In the genomic region with DNA sequence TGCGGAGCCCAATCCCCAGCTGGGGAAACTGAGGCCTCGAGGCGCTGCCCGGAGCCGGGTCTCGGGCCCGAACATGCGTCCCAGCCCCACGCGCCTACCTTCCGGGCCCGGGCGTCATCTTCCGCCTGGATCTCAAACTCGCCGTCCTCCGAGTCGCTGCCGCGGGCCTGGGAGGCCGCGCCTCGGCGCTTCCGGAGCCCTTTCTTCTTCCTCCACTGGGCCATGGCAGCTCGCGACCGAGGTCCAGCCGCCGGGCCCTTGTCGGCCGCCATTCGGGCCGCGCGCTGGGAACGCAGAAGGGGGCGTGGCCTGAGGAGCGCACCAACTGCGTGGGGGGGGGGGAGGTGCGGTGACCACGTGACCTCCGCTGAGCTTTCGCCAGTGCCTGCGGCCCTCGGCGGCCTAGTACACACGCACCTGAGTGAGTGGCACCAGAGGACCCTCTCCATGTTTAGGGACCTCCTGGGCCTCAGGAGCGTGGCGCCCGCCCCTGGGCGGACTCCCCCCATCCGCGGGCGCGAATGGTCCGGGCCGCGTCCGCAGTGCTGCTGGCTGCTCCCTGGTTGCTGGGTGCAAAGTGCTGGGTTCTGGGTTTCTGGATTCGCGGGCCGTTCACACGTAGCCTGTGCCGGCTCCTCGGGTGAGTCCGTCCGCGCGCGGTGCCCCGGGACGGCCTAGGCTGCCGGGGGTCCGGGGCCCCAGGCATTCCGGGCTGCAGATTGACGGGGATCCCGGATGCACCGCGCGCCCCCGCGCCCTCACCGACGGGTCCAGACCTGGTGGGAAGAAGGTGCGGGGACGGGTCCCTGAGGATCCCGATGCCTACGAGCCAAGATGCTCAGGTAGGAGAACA, we compare ENCODE assay signal across 8 cellular contexts. TPM values are rescaled to one million over a fixed set of nuclear protein-coding genes. Genes with fewer than 3 reads are reported as not detected.
DNase-seq lines count a peak whose midpoint lies in the region; ATAC-seq and TF ChIP-seq lines count a peak whose summit lies in the region.

A gene with protein sequence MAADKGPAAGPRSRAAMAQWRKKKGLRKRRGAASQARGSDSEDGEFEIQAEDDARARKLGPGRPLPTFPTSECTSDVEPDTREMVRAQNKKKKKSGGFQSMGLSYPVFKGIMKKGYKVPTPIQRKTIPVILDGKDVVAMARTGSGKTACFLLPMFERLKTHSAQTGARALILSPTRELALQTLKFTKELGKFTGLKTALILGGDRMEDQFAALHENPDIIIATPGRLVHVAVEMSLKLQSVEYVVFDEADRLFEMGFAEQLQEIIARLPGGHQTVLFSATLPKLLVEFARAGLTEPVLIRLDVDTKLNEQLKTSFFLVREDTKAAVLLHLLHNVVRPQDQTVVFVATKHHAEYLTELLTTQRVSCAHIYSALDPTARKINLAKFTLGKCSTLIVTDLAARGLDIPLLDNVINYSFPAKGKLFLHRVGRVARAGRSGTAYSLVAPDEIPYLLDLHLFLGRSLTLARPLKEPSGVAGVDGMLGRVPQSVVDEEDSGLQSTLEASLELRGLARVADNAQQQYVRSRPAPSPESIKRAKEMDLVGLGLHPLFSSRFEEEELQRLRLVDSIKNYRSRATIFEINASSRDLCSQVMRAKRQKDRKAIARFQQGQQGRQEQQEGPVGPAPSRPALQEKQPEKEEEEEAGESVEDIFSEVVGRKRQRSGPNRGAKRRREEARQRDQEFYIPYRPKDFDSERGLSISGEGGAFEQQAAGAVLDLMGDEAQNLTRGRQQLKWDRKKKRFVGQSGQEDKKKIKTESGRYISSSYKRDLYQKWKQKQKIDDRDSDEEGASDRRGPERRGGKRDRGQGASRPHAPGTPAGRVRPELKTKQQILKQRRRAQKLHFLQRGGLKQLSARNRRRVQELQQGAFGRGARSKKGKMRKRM (minus strand): TSS at position 299 of the 853 bp plus-strand sequence. CDS start 27 bp downstream, at position 272.
A gene with protein sequence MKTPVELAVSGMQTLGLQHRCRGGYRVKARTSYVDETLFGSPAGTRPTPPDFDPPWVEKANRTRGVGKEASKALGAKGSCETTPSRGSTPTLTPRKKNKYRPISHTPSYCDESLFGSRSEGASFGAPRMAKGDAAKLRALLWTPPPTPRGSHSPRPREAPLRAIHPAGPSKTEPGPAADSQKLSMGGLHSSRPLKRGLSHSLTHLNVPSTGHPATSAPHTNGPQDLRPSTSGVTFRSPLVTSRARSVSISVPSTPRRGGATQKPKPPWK (plus strand): TSS at position 542 of the 853 bp plus-strand sequence. CDS start 1,026 bp downstream, outside the sequence.

- peak within 1 kb of the TSS; percentile 57 to 93 for H4K8ac ChIP-seq in IMR-90 (ENCODE audit: low read depth in 2 of 2, low read length in 2 of 2)

- peak within 1 kb of the TSS; percentile 88 for H3K9ac ChIP-seq in IMR-90 (ENCODE audit: low read depth, low read length)

- dilution Hi-C loops in IMR-90 (cut with HindIII; ENCODE audit: low sequenced_read_pairs, unreplicated experiment): no loop called here

- no peak for TF ChIP-seq RAD21 in IMR-90 (IDR thresholded peaks at IDR 0.05; ENCODE audit: low read length)

- no peaks in the 10 kb centered on the region for H3K9me1 ChIP-seq in IMR-90 (ENCODE audit: insufficient read depth, low read length)

- peaks cover 7% of the 10 kb centered on the region for H3K36me3 ChIP-seq in IMR-90 (ENCODE audit: control insufficient read depth, insufficient read depth, low read length)

- TF ChIP-seq CTCF in IMR-90 (conservative IDR thresholded peaks at IDR 0.05; ENCODE audit: low read depth, low read length) (no peak), RWPE1 (conservative IDR thresholded peaks at IDR 0.05; ENCODE audit: low read depth) (no peak)

- no peaks in the 10 kb centered on the region for H3K27me3 Mint-ChIP-seq in activated T-helper 2 cell treated with anti-CD3 and anti-CD28 coated beads, Interferon-gamma antibody, Interleukin-2, Interleukin-4, amounts not matched to agents 10 μg/mL and 5 μg/mL and 100 μg/mL, durations not matched to agents 14 hours and 24 hours and 36 hours (ENCODE audit: low read depth)
- H3K27me3 Mint-ChIP-seq in natural killer cell treated with Interleukin-12 subunit alpha and Interleukin-12 subunit beta and Interleukin-15 and Interleukin-18, amount 100 ng/mL, for 72 hours: no peaks in the 10 kb centered on the region

- H2BK15ac ChIP-seq in IMR-90 (ENCODE audit: low read depth, low read length): no peak within 1 kb of the TSS; the same call in 2 of the 3 replicates

- H3K18ac ChIP-seq in IMR-90 (ENCODE audit: low read depth, low read length): peak within 1 kb of the TSS; percentile 47

- H3K27ac ChIP-seq in IMR-90 (ENCODE audit: insufficient read depth, low read length) (peak within 1 kb of the TSS; percentile 94), RWPE1 (peak within 1 kb of the TSS; percentile 91)

- H3K56ac ChIP-seq in IMR-90 (ENCODE audit: extremely low read depth, insufficient read depth, low read length): peak within 1 kb of the TSS; percentile 77

- peak within 1 kb of the TSS; percentile 90 for H3K4me3 Mint-ChIP-seq in activated T-helper 2 cell treated with anti-CD3 and anti-CD28 coated beads, Interferon-gamma antibody, Interleukin-2, Interleukin-4, amounts not matched to agents 10 μg/mL and 5 μg/mL and 100 μg/mL, durations not matched to agents 14 hours and 24 hours and 36 hours (ENCODE audit: low read depth)
- H3K4me3 Mint-ChIP-seq in natural killer cell treated with Interleukin-12 subunit alpha and Interleukin-12 subunit beta and Interleukin-15 and Interleukin-18, amount 100 ng/mL, for 72 hours: peak within 1 kb of the TSS; percentile 89

- H4K20me1 ChIP-seq in IMR-90 (ENCODE audit: insufficient read depth, low read length): no peaks in the 10 kb centered on the region; the same call in 1 of the 2 replicates

- TF ChIP-seq POLR2A in IMR-90 (IDR thresholded peaks at IDR 0.05; ENCODE audit: low read depth, low read length): peak; percentile 90

- peak within 1 kb of the TSS; percentile 87 for H2AK5ac ChIP-seq in IMR-90 (ENCODE audit: low read depth, low read length)

- peak within 1 kb of the TSS; percentile 89 for H3K14ac ChIP-seq in IMR-90 (replicated peaks; ENCODE audit: low read depth, low read length)

- intact Hi-C loops in IMR-90 (cut with micrococcal nuclease): no loop called here
- intact Hi-C loops in activated T-helper 2 cell treated with anti-CD3 and anti-CD28 coated beads, Interferon-gamma antibody, Interleukin-2, Interleukin-4, amounts not matched to agents 10 μg/mL and 5 μg/mL and 100 μg/mL, durations not matched to agents 14 hours and 24 hours and 36 hours (cut with micrococcal nuclease): loop anchor here (1.0 kb wide), 2 partner anchors 23 to 36 kb away; a partner anchor contains a TSS

- peak within 1 kb of the TSS; percentile 85 for H3K4me2 ChIP-seq in IMR-90 (ENCODE audit: low read depth, low read length)

- DNase-seq in DMS53 treated with DMSO at 0.1 percent for 48 hours (lab: John Stamatoyannopoulos, UW; ENCODE audit: unreplicated experiment) (peak; percentile 82), IMR-90 (peak; percentile 61), RWPE1 (ENCODE audit: low spot score) (peak; percentile 71), fibroblast of peridontal ligament (ENCODE audit: extremely low read depth) (peak; percentile 65)
- peak; percentile 77 for DNase-seq in activated T-helper 2 cell treated with anti-CD3 and anti-CD28 coated beads, Interferon-gamma antibody, Interleukin-2, Interleukin-4, amounts not matched to agents 10 μg/mL and 5 μg/mL and 100 μg/mL, durations not matched to agents 14 hours and 24 hours and 36 hours (ENCODE audit: low spot score)
- peak; percentile 82 for DNase-seq in natural killer cell treated with Interleukin-12 subunit alpha and Interleukin-12 subunit beta and Interleukin-15 and Interleukin-18, amount 100 ng/mL, for 72 hours (ENCODE audit: low spot score)
- DNase-seq in stimulated activated naive CD4-positive, alpha-beta T cell treated with Interleukin-2 at 50 U/mL for 16 hours (lab: John Stamatoyannopoulos, UW): peak; percentile 77

- H3K9me3 Mint-ChIP-seq in activated T-helper 2 cell treated with anti-CD3 and anti-CD28 coated beads, Interferon-gamma antibody, Interleukin-2, Interleukin-4, amounts not matched to agents 10 μg/mL and 5 μg/mL and 100 μg/mL, durations not matched to agents 14 hours and 24 hours and 36 hours: no peaks in the 10 kb centered on the region
- no peaks in the 10 kb centered on the region for H3K9me3 Mint-ChIP-seq in natural killer cell treated with Interleukin-12 subunit alpha and Interleukin-12 subunit beta and Interleukin-15 and Interleukin-18, amount 100 ng/mL, for 72 hours

- peaks cover 35 to 61% of the 10 kb centered on the region in 2 experiments for H3K79me1 ChIP-seq in IMR-90 (ENCODE audit: low read depth in 1 of 2, low read length in 2 of 2)

- peak within 1 kb of the TSS; percentile 67 for H3K4me3 ChIP-seq in IMR-90 (ENCODE audit: insufficient read depth, low read depth, low read length)

- peak within 1 kb of the TSS; percentile 90; the same call in 1 of the 2 replicates for H2BK20ac ChIP-seq in IMR-90 (ENCODE audit: low read depth, low read length)

- no peaks in the 10 kb centered on the region for H3K27me3 ChIP-seq in IMR-90 (ENCODE audit: control insufficient read depth, insufficient read depth, low read length)

- H2BK120ac ChIP-seq in IMR-90 (ENCODE audit: low read depth, low read length): peak within 1 kb of the TSS; percentile 96

- peak within 1 kb of the TSS; percentile 93 for H3K27ac Mint-ChIP-seq in activated T-helper 2 cell treated with anti-CD3 and anti-CD28 coated beads, Interferon-gamma antibody, Interleukin-2, Interleukin-4, amounts not matched to agents 10 μg/mL and 5 μg/mL and 100 μg/mL, durations not matched to agents 14 hours and 24 hours and 36 hours
- H3K27ac Mint-ChIP-seq in natural killer cell treated with Interleukin-12 subunit alpha and Interleukin-12 subunit beta and Interleukin-15 and Interleukin-18, amount 100 ng/mL, for 72 hours: peak within 1 kb of the TSS; percentile 82 to 91

- peaks cover 45% of the 10 kb centered on the region for H3K36me3 Mint-ChIP-seq in activated T-helper 2 cell treated with anti-CD3 and anti-CD28 coated beads, Interferon-gamma antibody, Interleukin-2, Interleukin-4, amounts not matched to agents 10 μg/mL and 5 μg/mL and 100 μg/mL, durations not matched to agents 14 hours and 24 hours and 36 hours (ENCODE audit: low read depth)
- peaks cover 6% of the 10 kb centered on the region for H3K36me3 Mint-ChIP-seq in natural killer cell treated with Interleukin-12 subunit alpha and Interleukin-12 subunit beta and Interleukin-15 and Interleukin-18, amount 100 ng/mL, for 72 hours

- H3K23ac ChIP-seq in IMR-90 (ENCODE audit: low read depth, low read length): peak within 1 kb of the TSS; percentile 58

- peak within 1 kb of the TSS; percentile 92 for H2BK5ac ChIP-seq in IMR-90 (ENCODE audit: low read depth, low read length, poor library complexity, severe bottlenecking)

- H2AK9ac ChIP-seq in IMR-90 (replicated peaks; ENCODE audit: low read depth, low read length, poor library complexity): peak within 1 kb of the TSS; percentile 89

- peaks cover 5% of the 10 kb centered on the region; the same call in 1 of the 2 replicates for H3K4me1 ChIP-seq in IMR-90 (ENCODE audit: control insufficient read depth, insufficient read depth, low read length)

- peak; percentile 62 for ATAC-seq in GM21528 (IDR thresholded peaks at IDR 0.05; ENCODE audit: low FRiP score, unreplicated experiment)
- ATAC-seq in IMR-90 (ENCODE audit: low read depth): peak; percentile 81
- peak; percentile 78 to 88 for ATAC-seq in natural killer cell treated with Interleukin-12 subunit alpha and Interleukin-12 subunit beta and Interleukin-15 and Interleukin-18, amount 100 ng/mL, for 72 hours

- BruUV-seq in IMR-90 (replicated peaks; lab: Mats Ljungman, UMichigan): no TSS peak

- H4K5ac ChIP-seq in IMR-90 (ENCODE audit: low read depth, low read length): peak within 1 kb of the TSS; percentile 42

- POLR2A ChIA-PET in IMR-90 (lab: Charles Lee; ENCODE audit: unreplicated experiment): interaction anchor here (0.6 to 0.7 kb wide), 2 partner anchors 31 to 88 kb away, joined by 3 to 4 read pairs; no protein-coding TSS in a partner anchor
- POLR2A ChIA-PET in RWPE1 (lab: Yijun Ruan, JAX; ENCODE audit: low non-redundant PET): interaction anchor here (0.6 to 1.0 kb wide), 3 partner anchors 25 to 150 kb away, joined by 3 to 8 read pairs (median 4); no protein-coding TSS in a partner anchor

- CTCF ChIA-PET in IMR-90 (lab: Yijun Ruan, JAX) (no interaction called here), RWPE1 (lab: Yijun Ruan, JAX) (interaction anchor here (2.4 kb wide), 1 partner anchor 11 kb away, joined by 8 read pairs; no protein-coding TSS in a partner anchor)

- peak within 1 kb of the TSS; percentile 87 for H3K4ac ChIP-seq in IMR-90 (ENCODE audit: low read depth, low read length)

- peak within 1 kb of the TSS; percentile 96 for H2AFZ ChIP-seq in IMR-90 (replicated peaks; ENCODE audit: low read length, poor library complexity)

- no peaks in the 10 kb centered on the region for H3K9me3 ChIP-seq in IMR-90 (ENCODE audit: control insufficient read depth, insufficient read depth, low read length)

- WGBS in IMR-90 (ENCODE audit: extremely low coverage in 2 of 2, insufficient read length in 1 of 2), 2 experiments: 0% methylated on average over 27 of the region's 89 CpGs; no CpG with 5 or more reads in 1 of the 2 experiments

- peak within 1 kb of the TSS; percentile 92 for H4K91ac ChIP-seq in IMR-90 (ENCODE audit: insufficient read depth, low read depth, low read length)

- peaks cover 26% of the 10 kb centered on the region for H3K4me1 Mint-ChIP-seq in activated T-helper 2 cell treated with anti-CD3 and anti-CD28 coated beads, Interferon-gamma antibody, Interleukin-2, Interleukin-4, amounts not matched to agents 10 μg/mL and 5 μg/mL and 100 μg/mL, durations not matched to agents 14 hours and 24 hours and 36 hours (ENCODE audit: low read depth)
- H3K4me1 Mint-ChIP-seq in natural killer cell treated with Interleukin-12 subunit alpha and Interleukin-12 subunit beta and Interleukin-15 and Interleukin-18, amount 100 ng/mL, for 72 hours (ENCODE audit: low read depth in 2 of 2): peaks cover 26 to 28% of the 10 kb centered on the region in 2 donors

- in situ Hi-C loops in IMR-90 (cut with MboI; ENCODE audit: low sequenced_read_pairs): loop anchor here (25.0 kb wide), 1 partner anchor 1227 kb away; a partner anchor contains a TSS

RNA-seq across cellular contexts. Expression of the first gene that starts in this region (rescaled TPM):
- 23.8 and 24.4 TPM in 2 replicates for total RNA-seq in IMR-90 (2012; rRNA removed)
- 47.5 and 55.1 TPM in 2 replicates for polyA plus RNA-seq in IMR-90 (2012; rRNA removed)
- 33.5 and 54.5 TPM in 2 replicates for polyA plus RNA-seq in IMR-90 (2012; cell fraction: cytosol; rRNA removed)
- polyA plus RNA-seq in IMR-90 (2012; cell fraction: nucleus; rRNA removed; ENCODE audit: low replicate concordance): 74.8 and 97.8 TPM in 2 replicates
- 115 and 118 TPM in 2 replicates for total RNA-seq in activated T-helper 2 cell treated with anti-CD3 and anti-CD28 coated beads, Interferon-gamma antibody, Interleukin-2, Interleukin-4, amounts not matched to agents 10 μg/mL and 5 μg/mL and 100 μg/mL, durations not matched to agents 14 hours and 24 hours and 36 hours
- total RNA-seq in natural killer cell treated with Interleukin-12 subunit alpha and Interleukin-12 subunit beta and Interleukin-15 and Interleukin-18, amount 100 ng/mL, for 72 hours: 100 to 1,000 TPM in 1 of 2 donors, 10 to 100 TPM in 1; 85.8 to 143 TPM

RNA-seq across cellular contexts. Expression of the second gene that starts in this region (rescaled TPM):
- 14.7 and 15.0 TPM in 2 replicates for total RNA-seq in IMR-90 (2012; rRNA removed)
- polyA plus RNA-seq in IMR-90 (2012; rRNA removed): 14.2 and 15.2 TPM in 2 replicates
- 9.9 and 17.3 TPM in 2 replicates for polyA plus RNA-seq in IMR-90 (2012; cell fraction: cytosol; rRNA removed)
- 7.1 and 9.4 TPM in 2 replicates for polyA plus RNA-seq in IMR-90 (2012; cell fraction: nucleus; rRNA removed; ENCODE audit: low replicate concordance)
- total RNA-seq in activated T-helper 2 cell treated with anti-CD3 and anti-CD28 coated beads, Interferon-gamma antibody, Interleukin-2, Interleukin-4, amounts not matched to agents 10 μg/mL and 5 μg/mL and 100 μg/mL, durations not matched to agents 14 hours and 24 hours and 36 hours: 26.8 and 27.2 TPM in 2 replicates
- 10 to 100 TPM; 19.6 to 27.3 TPM for total RNA-seq in natural killer cell treated with Interleukin-12 subunit alpha and Interleukin-12 subunit beta and Interleukin-15 and Interleukin-18, amount 100 ng/mL, for 72 hours

Comparison
In these comparisons a context has a peak if more than half of its experiments do, and no peak if none do; other contexts are left out.
1. Peak in every context shown above with its lines: DNase-seq, ATAC-seq, H3K4me3 ChIP-seq and H3K27ac ChIP-seq.